Comparison of ENCODE assay signal across 8 cellular contexts in the genomic region with DNA sequence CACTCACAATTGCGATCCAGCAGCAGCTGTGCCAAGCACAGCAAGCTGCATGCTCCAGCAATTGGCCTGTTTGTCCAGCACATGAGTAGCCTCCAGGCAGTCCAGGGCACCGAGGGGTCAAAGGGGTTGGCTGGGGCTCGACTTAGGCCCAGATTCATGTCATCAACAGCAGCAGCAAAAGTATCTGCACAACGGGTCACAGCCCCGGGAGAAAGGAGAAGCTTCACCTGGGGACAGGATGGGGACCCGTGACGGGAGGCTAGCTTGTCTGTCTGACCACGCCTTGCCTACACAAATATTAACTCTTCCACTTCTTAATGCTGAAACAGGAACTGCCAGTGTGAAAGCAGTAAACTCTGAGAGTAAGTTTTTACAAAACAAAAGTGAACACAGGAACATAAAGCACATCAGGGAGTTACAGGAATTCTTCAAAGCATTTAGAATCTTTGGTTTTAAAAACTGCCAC.
DNase-seq lines count a peak whose midpoint lies in the region; ATAC-seq lines count a peak whose summit lies in the region.

No MANE protein-coding gene starts in this region.

- no peak overlapping the region for H3K27ac ChIP-seq in CD4-positive, alpha-beta memory T cell (ENCODE audit: low read depth, low read length)
- no peak overlapping the region for H3K27ac ChIP-seq in right cardiac atrium (ENCODE audit: low read length)

- H3K36me3 Mint-ChIP-seq in CD4-positive, alpha-beta memory T cell: no peaks in the 10 kb centered on the region
- no peaks in the 10 kb centered on the region for H3K36me3 Mint-ChIP-seq in activated naive CD8-positive, alpha-beta T cell treated with anti-CD3 and anti-CD28 coated beads for 36 hours
- H3K36me3 Mint-ChIP-seq in activated naive CD4-positive, alpha-beta T cell treated with anti-CD3 and anti-CD28 coated beads for 36 hours (ENCODE audit: low read depth): no peaks in the 10 kb centered on the region

- peak overlapping the region in 7 of 8 donors; percentile 23 to 80 (median 57) for H3K4me3 Mint-ChIP-seq in CD4-positive, alpha-beta memory T cell
- peak overlapping the region; percentile 51 for H3K4me3 Mint-ChIP-seq in activated naive CD8-positive, alpha-beta T cell treated with anti-CD3 and anti-CD28 coated beads for 36 hours
- no peak overlapping the region for H3K4me3 Mint-ChIP-seq in activated naive CD4-positive, alpha-beta T cell treated with anti-CD3 and anti-CD28 coated beads for 36 hours

- H3K36me3 ChIP-seq in CD4-positive, alpha-beta memory T cell (ENCODE audit: insufficient read depth, low read length): no peaks in the 10 kb centered on the region

- H3K4me3 ChIP-seq in CD4-positive, alpha-beta memory T cell (ENCODE audit: low read length in 2 of 2): no peak overlapping the region
- no peak overlapping the region for H3K4me3 ChIP-seq in right cardiac atrium (ENCODE audit: low read length)

- WGBS in right cardiac atrium: 46% methylated on average over 8 of the region's 8 CpGs

- H3K4me1 Mint-ChIP-seq in CD4-positive, alpha-beta memory T cell: peaks cover 20 to 32% (median 21%) of the 10 kb centered on the region in 4 donors
- H3K4me1 Mint-ChIP-seq in activated naive CD8-positive, alpha-beta T cell treated with anti-CD3 and anti-CD28 coated beads for 36 hours: peaks cover 28% of the 10 kb centered on the region
- peaks cover 24% of the 10 kb centered on the region for H3K4me1 Mint-ChIP-seq in activated naive CD4-positive, alpha-beta T cell treated with anti-CD3 and anti-CD28 coated beads for 36 hours (ENCODE audit: low read depth)

- H3K4me1 ChIP-seq in CD4-positive, alpha-beta memory T cell (ENCODE audit: insufficient read depth, low read length): peaks cover 21% of the 10 kb centered on the region
- H3K4me1 ChIP-seq in right cardiac atrium (ENCODE audit: control insufficient read depth, insufficient read depth, low read length): no peaks in the 10 kb centered on the region

- H3K27ac Mint-ChIP-seq in CD4-positive, alpha-beta memory T cell: peak overlapping the region in 5 of 7 donors; percentile 61 to 87 (median 70)
- H3K27ac Mint-ChIP-seq in activated naive CD8-positive, alpha-beta T cell treated with anti-CD3 and anti-CD28 coated beads for 36 hours: peak overlapping the region; percentile 89
- no peak overlapping the region for H3K27ac Mint-ChIP-seq in activated naive CD4-positive, alpha-beta T cell treated with anti-CD3 and anti-CD28 coated beads for 36 hours

- CTCF ChIA-PET in CD4-positive, alpha-beta memory T cell (lab: Charles Lee; ENCODE audit: partially characterized antibody): interaction anchor here (1.1 to 1.6 kb wide), 2 partner anchors 18 to 36 kb away, joined by 3 to 5 read pairs; no protein-coding TSS in a partner anchor
- CTCF ChIA-PET in activated naive CD4-positive, alpha-beta T cell treated with anti-CD3 and anti-CD28 coated beads for 36 hours (lab: Charles Lee): interaction anchor here (1.4 kb wide), 1 partner anchor 26 kb away, joined by 4 read pairs; no protein-coding TSS in a partner anchor

- POLR2A ChIA-PET in CD4-positive, alpha-beta memory T cell (lab: Charles Lee; ENCODE audit: partially characterized antibody): interaction anchor here (1.0 to 1.4 kb wide), 3 partner anchors 14 to 23 kb away, joined by 3 read pairs; no protein-coding TSS in a partner anchor

- H3K27me3 ChIP-seq in CD4-positive, alpha-beta memory T cell (ENCODE audit: insufficient read depth, low read length): no peaks in the 10 kb centered on the region
- no peaks in the 10 kb centered on the region for H3K27me3 ChIP-seq in right cardiac atrium (ENCODE audit: control insufficient read depth, insufficient read depth)

- peak in 1 of 5 donors; percentile 6 for DNase-seq in CD4-positive, alpha-beta memory T cell
- DNase-seq in activated naive CD8-positive, alpha-beta T cell treated with anti-CD3 and anti-CD28 coated beads for 36 hours: no peak
- DNase-seq in retina (peak; percentile 35), posterior vena cava (ENCODE audit: low spot score) (no peak), right cardiac atrium (no peak)
- DNase-seq in activated naive CD4-positive, alpha-beta T cell treated with anti-CD3 and anti-CD28 coated beads for 36 hours: no peak

- ATAC-seq in GM19395 (IDR thresholded peaks at IDR 0.05; ENCODE audit: unreplicated experiment) (peak; percentile 97), HG03342 (IDR thresholded peaks at IDR 0.05; ENCODE audit: unreplicated experiment) (peak; percentile 93), right cardiac atrium (no peak)

- intact Hi-C loops in CD4-positive, alpha-beta memory T cell (cut with micrococcal nuclease): loop anchor here (10.0 kb wide), 1 partner anchor 62 kb away; no protein-coding TSS in a partner anchor
- intact Hi-C loops in posterior vena cava (cut with DNase I) (no loop called here), right cardiac atrium (cut with DNase I) (no loop called here)
- intact Hi-C loops in activated naive CD4-positive, alpha-beta T cell treated with anti-CD3 and anti-CD28 coated beads for 36 hours (cut with micrococcal nuclease): loop anchor here (1.0 kb wide), 1 partner anchor 28 kb away; no protein-coding TSS in a partner anchor

- H3K9me3 ChIP-seq in CD4-positive, alpha-beta memory T cell (ENCODE audit: control insufficient read depth in 1 of 2, low read length in 2 of 2): no peaks in the 10 kb centered on the region
- H3K9me3 ChIP-seq in right cardiac atrium (ENCODE audit: control insufficient read depth, low read length): no peaks in the 10 kb centered on the region

- H3K27me3 Mint-ChIP-seq in CD4-positive, alpha-beta memory T cell: peaks cover 0 to 2% of the 10 kb centered on the region in 2 donors
- no peaks in the 10 kb centered on the region for H3K27me3 Mint-ChIP-seq in activated naive CD8-positive, alpha-beta T cell treated with anti-CD3 and anti-CD28 coated beads for 36 hours
- H3K27me3 Mint-ChIP-seq in activated naive CD4-positive, alpha-beta T cell treated with anti-CD3 and anti-CD28 coated beads for 36 hours (ENCODE audit: low read depth): no peaks in the 10 kb centered on the region

- H3K9me3 Mint-ChIP-seq in CD4-positive, alpha-beta memory T cell: no peaks in the 10 kb centered on the region
- no peaks in the 10 kb centered on the region for H3K9me3 Mint-ChIP-seq in activated naive CD8-positive, alpha-beta T cell treated with anti-CD3 and anti-CD28 coated beads for 36 hours
- no peaks in the 10 kb centered on the region for H3K9me3 Mint-ChIP-seq in activated naive CD4-positive, alpha-beta T cell treated with anti-CD3 and anti-CD28 coated beads for 36 hours

Comparison
In these comparisons a context has a peak if more than half of its experiments do, and no peak if none do; other contexts are left out.
1. ATAC-seq: peak in GM19395 (single experiment) and HG03342 (single experiment); none in right cardiac atrium (0 of 2).
2. intact Hi-C loops: an anchor here in CD4-positive, alpha-beta memory T cell (10.0 kb wide) and activated naive CD4-positive, alpha-beta T cell treated with anti-CD3 and anti-CD28 coated beads for 36 hours (1.0 kb wide); none called in posterior vena cava and right cardiac atrium.